In the genomic region with DNA sequence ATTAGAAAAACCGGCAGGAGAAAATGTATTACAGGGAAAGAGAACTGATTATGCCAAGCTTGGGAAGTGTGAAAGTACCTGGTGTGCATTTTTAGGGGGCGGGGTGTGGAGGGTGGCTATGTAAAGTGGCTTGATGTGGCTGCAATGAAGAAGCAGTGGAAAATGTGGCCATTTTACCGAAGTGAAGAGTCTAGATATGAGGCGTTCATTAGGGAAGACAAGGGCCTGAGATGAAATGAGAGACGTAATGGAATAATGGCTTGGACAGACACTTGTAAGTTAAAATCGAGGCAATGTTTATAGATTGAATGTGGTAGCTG, we compare ENCODE assay signal across 8 cellular contexts. TPM values are rescaled to one million over a fixed set of nuclear protein-coding genes. Genes with fewer than 3 reads are reported as not detected.
DNase-seq lines count a peak whose midpoint lies in the region; ATAC-seq and TF ChIP-seq lines count a peak whose summit lies in the region.

No MANE protein-coding gene starts in this region.

- no peaks in the 10 kb centered on the region for H3K36me3 ChIP-seq in gastrocnemius medialis

- H3K27ac Mint-ChIP-seq in activated T-cell treated with anti-CD3 and anti-CD28 coated beads, Interleukin-2, amount 50 U/mL, for 24 hours = peak overlapping the region; percentile 95

- peaks cover 41% of the 10 kb centered on the region for H3K4me1 Mint-ChIP-seq in activated T-cell treated with anti-CD3 and anti-CD28 coated beads, Interleukin-2, amount 50 U/mL, for 24 hours (ENCODE audit: low read depth)

- DNase-seq in NCI-H2081 (lab: John Stamatoyannopoulos, UW) (peak; percentile 32 to 49), NCI-H2081 treated with DMSO at 0.1 percent for 48 hours (lab: John Stamatoyannopoulos, UW) (no peak), NCI-H2171 (lab: John Stamatoyannopoulos, UW) (peak; percentile 19), foreskin keratinocyte (peak in 1 of 2 donors; percentile 31), gastrocnemius medialis (no peak), NCI-H446 (lab: John Stamatoyannopoulos, UW) (no peak), superior temporal gyrus (ENCODE audit: extremely low spot score) (no peak)
- peak; percentile 40 for DNase-seq in activated T-cell treated with anti-CD3 and anti-CD28 coated beads, Interleukin-2, amount 50 U/mL, for 24 hours

- H3K9me3 Mint-ChIP-seq in activated T-cell treated with anti-CD3 and anti-CD28 coated beads, Interleukin-2, amount 50 U/mL, for 24 hours = no peaks in the 10 kb centered on the region

- no peaks in the 10 kb centered on the region for H3K27me3 ChIP-seq in foreskin keratinocyte
- H3K27me3 ChIP-seq in gastrocnemius medialis = no peaks in the 10 kb centered on the region

- H3K27ac ChIP-seq in foreskin keratinocyte = peak overlapping the region; percentile 92
- H3K27ac ChIP-seq in gastrocnemius medialis = peak overlapping the region; percentile 90 to 98 (median 96)

- peak overlapping the region; percentile 87 for H3K4me3 Mint-ChIP-seq in activated T-cell treated with anti-CD3 and anti-CD28 coated beads, Interleukin-2, amount 50 U/mL, for 24 hours

- TF ChIP-seq CTCF in foreskin keratinocyte (conservative IDR thresholded peaks at IDR 0.05) = no peak
- TF ChIP-seq CTCF in gastrocnemius medialis (IDR thresholded peaks at IDR 0.05 in 4 of 5, conservative IDR thresholded peaks at IDR 0.05 in 1 of 5) = no peak

- peaks cover 6% of the 10 kb centered on the region for H3K27me3 Mint-ChIP-seq in activated T-cell treated with anti-CD3 and anti-CD28 coated beads, Interleukin-2, amount 50 U/mL, for 24 hours

- peaks cover 38% of the 10 kb centered on the region for H3K36me3 Mint-ChIP-seq in activated T-cell treated with anti-CD3 and anti-CD28 coated beads, Interleukin-2, amount 50 U/mL, for 24 hours (ENCODE audit: low read depth)

- ATAC-seq in foreskin keratinocyte = no peak
- ATAC-seq in gastrocnemius medialis = no peak

- no peaks in the 10 kb centered on the region for H3K9me3 ChIP-seq in gastrocnemius medialis

- intact Hi-C loops in gastrocnemius medialis (cut with DNase I; ENCODE audit: low total_unique reads) = loop anchor here (1.0 to 10.0 kb wide), 3 partner anchors 87 to 574 kb away; no protein-coding TSS in a partner anchor

- in situ Hi-C loops in gastrocnemius medialis (cut with MboI; ENCODE audit: low sequenced_read_pairs in 4 of 4) = no loop called here

- no peak for TF ChIP-seq POLR2A in gastrocnemius medialis (IDR thresholded peaks at IDR 0.05)

- H3K4me3 ChIP-seq in gastrocnemius medialis = peak overlapping the region; percentile 76 to 94 (median 88)

- H3K4me1 ChIP-seq in foreskin keratinocyte (peaks cover 22% of the 10 kb centered on the region), gastrocnemius medialis (peaks cover 53% of the 10 kb centered on the region in 2 donors)

RNA-seq across cellular contexts. Expression of a gene that starts 1.2 kb away (rescaled TPM):
- total RNA-seq in foreskin keratinocyte = 88.2 and 106 TPM in 2 replicates
- polyA plus RNA-seq in foreskin keratinocyte = 37.5 and 40.4 TPM in 2 replicates
- 100 to 1,000 TPM; 100 to 131 (median 118) TPM for total RNA-seq in gastrocnemius medialis

RNA-seq across cellular contexts. Expression of a gene that starts 1.5 kb away (rescaled TPM):
- total RNA-seq in foreskin keratinocyte (55.8 and 65.5 TPM in 2 replicates), gastrocnemius medialis (1 to 10 TPM; 2.9 to 8.4 (median 4.4) TPM)
- polyA plus RNA-seq in foreskin keratinocyte = 8.6 and 9.3 TPM in 2 replicates

Comparison
In these comparisons a context has a peak if more than half of its experiments do, and no peak if none do; other contexts are left out.
1. DNase-seq: peak in NCI-H2081 (2 of 2), NCI-H2171 (single experiment) and activated T-cell treated with anti-CD3 and anti-CD28 coated beads, Interleukin-2, amount 50 U/mL, for 24 hours (single experiment); none in NCI-H2081 treated with DMSO at 0.1 percent for 48 hours (single experiment), gastrocnemius medialis (0 of 2), NCI-H446 (0 of 2) and superior temporal gyrus (single experiment).